Comparison of ENCODE assay signal across 25 cellular contexts in the genomic region with DNA sequence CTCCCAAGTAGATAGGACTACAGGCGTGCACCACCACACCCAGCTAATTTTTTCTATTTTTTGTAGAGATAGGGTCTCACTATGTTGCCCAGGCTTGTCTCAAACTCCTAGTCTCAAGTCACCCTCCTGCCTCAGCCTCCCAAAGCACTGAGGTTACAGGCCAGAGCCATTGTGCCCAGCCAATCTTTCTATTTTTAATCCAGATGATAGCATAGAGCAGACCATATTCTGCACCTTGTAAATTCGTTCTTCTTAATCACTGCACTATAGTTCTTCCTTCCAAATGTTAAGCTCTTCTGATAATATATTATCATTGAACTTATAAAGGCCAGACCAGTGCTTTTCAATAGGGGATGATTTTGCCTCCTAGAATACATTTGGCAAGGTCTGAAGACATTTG. TPM values are rescaled to one million over a fixed set of nuclear protein-coding genes. Genes with fewer than 3 reads are reported as not detected.
DNase-seq lines count a peak whose midpoint lies in the region; ATAC-seq, FAIRE-seq and TF ChIP-seq lines count a peak whose summit lies in the region.
"Had no signal": no experiment of that assay in that cellular context is flagged by ENCODE, and none has a peak within 500 bp of the region (broad histone marks: within the 10 kb centered on the region; RNA-seq: fewer than 3 reads in every experiment).

No MANE protein-coding gene starts in this region.

- FAIRE-seq in GM18507 (lab: Jason Lieb, UNC), result peak; percentile 12
- FAIRE-seq: A204.1, GM12878, GM12892 had no signal

- CTCF ChIA-PET in HEK293 (lab: Yijun Ruan, JAX), result interaction anchor here (1.2 kb wide), 1 partner anchor 13 kb away, joined by 4 read pairs; no protein-coding TSS in a partner anchor

- POLR2A ChIA-PET in HEK293 (lab: Yijun Ruan, JAX), result no interaction called here

- H3K9me3 ChIP-seq in HEK293 (ENCODE audit: control insufficient read depth, insufficient read depth, low read depth, low read length) (no peaks in the 10 kb centered on the region), hepatocyte (ENCODE audit: low read depth) (no peaks in the 10 kb centered on the region)
- H3K9me3 ChIP-seq: BE2C, BLaER1 had no signal

- H3K36me3 ChIP-seq in HEK293 (ENCODE audit: control insufficient read depth in 2 of 2, insufficient read depth in 1 of 2, low read length in 2 of 2) (no peaks in the 10 kb centered on the region), hepatocyte (replicated peaks; ENCODE audit: insufficient read depth, low read depth) (no peaks in the 10 kb centered on the region)
- H3K36me3 ChIP-seq: BE2C, BLaER1 had no signal

- no peaks in the 10 kb centered on the region for H3K9me2 ChIP-seq in hepatocyte (replicated peaks; ENCODE audit: insufficient read depth)

- H3K4me3 ChIP-seq in HEK293 (ENCODE audit: low read depth, low read length) (no peak overlapping the region), hepatocyte (no peak overlapping the region)
- H3K4me3 ChIP-seq: BLaER1, GM12878 had no signal

- no peak overlapping the region for H2AFZ ChIP-seq in hepatocyte

- no peaks in the 10 kb centered on the region for H3K27me3 ChIP-seq in hepatocyte
- H3K27me3 ChIP-seq: BE2C, BLaER1 had no signal

- 80% methylated on average over 2 of the region's 2 CpGs for WGBS in hepatocyte (ENCODE audit: low lambda C conversion rate, missing lambda C conversion rate)

- no peak overlapping the region for H3K27ac ChIP-seq in HEK293 (ENCODE audit: extremely low read depth, low read depth, low read length)
- H3K27ac ChIP-seq in hepatocyte, result peak overlapping the region; percentile 16
- H3K27ac ChIP-seq: BLaER1 had no signal

- H3K4me1 ChIP-seq in HEK293 (ENCODE audit: control insufficient read depth, insufficient read depth, low read length) (peaks cover 4% of the 10 kb centered on the region; the same call in 1 of the 2 replicates), hepatocyte (ENCODE audit: insufficient read depth) (peaks cover 25% of the 10 kb centered on the region)
- H3K4me1 ChIP-seq: BE2C, BLaER1 had no signal

- no peak overlapping the region for H3K4me2 ChIP-seq in hepatocyte
- H3K4me2 ChIP-seq: BLaER1 had no signal

- DNase-seq in GM18507 (ENCODE audit: extremely low spot score, insufficient read length, low read depth) (no peak), hepatocyte (ENCODE audit: low spot score) (no peak)
- DNase-seq: 8988T; ACHN; BE2C; C1 segment of cervical spinal cord; CD4-positive, alpha-beta memory T cell; CD4-positive, CD25-positive, alpha-beta regulatory T cell; CD8-positive, alpha-beta memory T cell; COR-L47; DMS 273 treated with DMSO at 0.1 percent for 48 hours; DMS153; DMS53; DMS79; DND-41; EL; GDM1 had no signal

- ATAC-seq in HG03439 (IDR thresholded peaks at IDR 0.05; ENCODE audit: unreplicated experiment) (no peak), GM18861 (IDR thresholded peaks at IDR 0.05; ENCODE audit: unreplicated experiment) (no peak)
- ATAC-seq: GM12878 had no signal

- no peaks in the 10 kb centered on the region for H3K79me2 ChIP-seq in hepatocyte

- H4K20me1 ChIP-seq in hepatocyte (ENCODE audit: insufficient read depth, poor library complexity, severe bottlenecking), result no peaks in the 10 kb centered on the region
- H4K20me1 ChIP-seq: BLaER1 had no signal

- no peak for TF ChIP-seq CTCF in HEK293 (tag by site-specific recombination; IDR thresholded peaks at IDR 0.05)
- no peak for TF ChIP-seq CTCF in hepatocyte (IDR thresholded peaks at IDR 0.05; ENCODE audit: poor library complexity)

TF ChIP-seq in HEK293, 187 proteins besides CTCF, POLR2A, EP300 and RAD21:
- TF ChIP-seq TSHZ1 (tag by site-specific recombination; IDR thresholded peaks at IDR 0.05; ENCODE audit: borderline replicate concordance) (no peak), ZNF121 (tag by site-specific recombination; IDR thresholded peaks at IDR 0.05) (peak; percentile 63; the same call in 1 of the 2 replicates)

RNA-seq across cellular contexts. Expression of gene CNKSR3, which starts 24.0 kb away (rescaled TPM):
- total RNA-seq in hepatocyte, result 21.8 and 23.9 TPM in 2 replicates
- 22.4 and 27.4 TPM in 2 replicates for polyA plus RNA-seq in hepatocyte
- total RNA-seq: CD4-positive, alpha-beta memory T cell had no signal
- polyA plus RNA-seq: CD14-positive monocyte; CD4-positive, alpha-beta memory T cell; CD4-positive, CD25-positive, alpha-beta regulatory T cell; CD8-positive, alpha-beta memory T cell had no signal
